In the genomic region with DNA sequence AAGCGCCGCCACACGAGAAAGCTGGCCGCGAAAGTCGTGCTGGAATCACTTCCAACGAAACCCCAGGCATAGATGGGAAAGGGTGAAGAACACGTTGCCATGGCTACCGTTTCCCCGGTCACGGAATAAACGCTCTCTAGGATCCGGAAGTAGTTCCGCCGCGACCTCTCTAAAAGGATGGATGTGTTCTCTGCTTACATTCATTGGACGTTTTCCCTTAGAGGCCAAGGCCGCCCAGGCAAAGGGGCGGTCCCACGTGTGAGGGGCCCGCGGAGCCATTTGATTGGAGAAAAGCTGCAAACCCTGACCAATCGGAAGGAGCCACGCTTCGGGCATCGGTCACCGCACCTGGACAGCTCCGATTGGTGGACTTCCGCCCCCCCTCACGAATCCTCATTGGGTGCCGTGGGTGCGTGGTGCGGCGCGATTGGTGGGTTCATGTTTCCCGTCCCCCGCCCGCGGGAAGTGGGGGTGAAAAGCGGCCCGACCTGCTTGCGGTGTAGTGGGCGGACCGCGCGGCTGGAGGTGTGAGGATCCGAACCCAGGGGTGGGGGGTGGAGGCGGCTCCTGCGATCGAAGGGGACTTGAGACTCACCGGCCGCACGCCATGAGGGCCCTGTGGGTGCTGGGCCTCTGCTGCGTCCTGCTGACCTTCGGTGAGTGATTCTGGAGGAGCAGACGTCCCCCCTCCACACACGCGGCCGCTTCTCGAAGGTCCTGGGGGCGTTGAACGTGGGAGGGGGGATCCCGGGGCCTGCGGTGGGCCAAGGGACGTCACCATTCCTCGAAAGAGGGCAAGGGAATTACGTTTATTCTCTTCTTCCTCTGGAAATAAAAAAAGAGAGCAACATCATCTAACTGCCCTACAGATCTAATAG, we compare ENCODE assay signal across 8 cellular contexts. TPM values are rescaled to one million over a fixed set of nuclear protein-coding genes. Genes with fewer than 3 reads are reported as not detected.
DNase-seq lines count a peak whose midpoint lies in the region; ATAC-seq and TF ChIP-seq lines count a peak whose summit lies in the region.

HSP90B1 (plus strand) TSS at position 502 of the 878 bp plus-strand sequence; CDS start at position 608, 106 bp downstream.

- TF ChIP-seq RAD21 in SK-N-SH (IDR thresholded peaks at IDR 0.05; ENCODE audit: low read length) = no peak

- H3K9ac ChIP-seq in SK-N-SH = peak within 1 kb of the TSS; percentile 95

- WGBS in SK-N-SH (ENCODE audit: low lambda C conversion rate) = under 1% methylated on average over 49 of the region's 67 CpGs
- no CpG with 5 or more reads among the region's 67 CpGs for WGBS in gastroesophageal sphincter (ENCODE audit: low coverage in 1 of 2), 2 donors

- H3K36me3 ChIP-seq in SK-N-SH (replicated peaks in 1 of 2; ENCODE audit: control insufficient read depth in 1 of 2, insufficient read depth in 2 of 2, low read length in 1 of 2) (peaks cover 33 to 37% of the 10 kb centered on the region in 2 experiments), gastroesophageal sphincter (peaks cover 0 to 30% of the 10 kb centered on the region in 2 donors), neutrophil (peaks cover 14% of the 10 kb centered on the region)

- H3K9me3 ChIP-seq in SK-N-SH (no peaks in the 10 kb centered on the region), gastroesophageal sphincter (no peaks in the 10 kb centered on the region), neutrophil (no peaks in the 10 kb centered on the region)

- H3K4me1 ChIP-seq in SK-N-SH (ENCODE audit: control insufficient read depth in 1 of 2, insufficient read depth in 2 of 2, low read depth in 1 of 2, low read length in 1 of 2) (peaks cover 15 to 22% of the 10 kb centered on the region in 2 experiments), gastroesophageal sphincter (peaks cover 5 to 55% (median 9%) of the 10 kb centered on the region in 3 donors), neutrophil (ENCODE audit: control insufficient read depth in 1 of 2, insufficient read depth in 1 of 2, low read depth in 1 of 2, low read length in 1 of 2) (peaks cover 42 to 48% of the 10 kb centered on the region in 2 experiments)

- H3F3A ChIP-seq in SK-N-SH (replicated peaks; ENCODE audit: insufficient read depth) = peaks cover 3% of the 10 kb centered on the region

- TF ChIP-seq CTCF in SK-N-SH (IDR thresholded peaks at IDR 0.05) = no peak
- no peak for TF ChIP-seq CTCF in gastroesophageal sphincter (IDR thresholded peaks at IDR 0.05)
- TF ChIP-seq CTCF in neutrophil (IDR thresholded peaks at IDR 0.05) = no peak

- POLR2A ChIA-PET in SK-N-SH (lab: Yijun Ruan, JAX) = interaction anchor here (0.7 to 2.7 kb wide), 17 partner anchors 8 to 1305 kb away, joined by 3 to 31 read pairs (median 5); partner anchors contain the start of genes APPL2, HCFC2, NFYB and NT5DC3

- H3K4me2 ChIP-seq in SK-N-SH = peak within 1 kb of the TSS; percentile 94

- TF ChIP-seq EP300 in SK-N-SH (IDR thresholded peaks at IDR 0.05; ENCODE audit: borderline replicate concordance in 1 of 2, low read depth in 1 of 2, low read length in 1 of 2) (peak in 1 of 2 experiments; percentile 8; a peak in 1 of 4 replicates), gastroesophageal sphincter (IDR thresholded peaks at IDR 0.05) (no peak)

- no peaks in the 10 kb centered on the region for H3K27me3 ChIP-seq in SK-N-SH (ENCODE audit: insufficient read depth)
- no peaks in the 10 kb centered on the region for H3K27me3 ChIP-seq in gastroesophageal sphincter
- H3K27me3 ChIP-seq in neutrophil = no peaks in the 10 kb centered on the region

- CTCF ChIA-PET in SK-N-SH (lab: Yijun Ruan, JAX) = interaction anchor here (0.7 to 1.8 kb wide), 3 partner anchors 10 to 1685 kb away, joined by 3 to 6 read pairs (median 3); no protein-coding TSS in a partner anchor

- peak within 1 kb of the TSS; percentile 95 for H3K4me3 ChIP-seq in SK-N-SH (ENCODE audit: low read depth in 2 of 2, low read length in 1 of 2)
- peak within 1 kb of the TSS; percentile 63 to 75 for H3K4me3 ChIP-seq in gastroesophageal sphincter
- H3K4me3 ChIP-seq in neutrophil (ENCODE audit: low read depth in 1 of 2, low read length in 1 of 2) = peak within 1 kb of the TSS; percentile 91 to 96

- TF ChIP-seq POLR2A in gastroesophageal sphincter (IDR thresholded peaks at IDR 0.05) = peak; percentile 78 to 84

- DNase-seq in GM04504 (ENCODE audit: low read depth) (peak; percentile 100), NCI-H1048 (lab: John Stamatoyannopoulos, UW) (peak; percentile 98), SK-N-SH (peak; percentile 97), substantia nigra (lab: John Stamatoyannopoulos, UW) (peak; percentile 93 to 100 (median 99))
- peak; percentile 100 for DNase-seq in activated naive CD4-positive, alpha-beta T cell treated with anti-CD3 and anti-CD28 coated beads, Interleukin-2, amount 50 U/mL, for 16 hours

- ATAC-seq in HG02571 (IDR thresholded peaks at IDR 0.05; ENCODE audit: unreplicated experiment) (peak; percentile 66), gastroesophageal sphincter (peak; percentile 94)

- H2AFZ ChIP-seq in SK-N-SH (ENCODE audit: low read depth) = peak within 1 kb of the TSS; percentile 88

- peaks cover 23% of the 10 kb centered on the region for H4K20me1 ChIP-seq in SK-N-SH (ENCODE audit: insufficient read depth)

- H3K79me2 ChIP-seq in SK-N-SH (ENCODE audit: insufficient read depth) = peaks cover 50% of the 10 kb centered on the region

- H3K27ac ChIP-seq in SK-N-SH (ENCODE audit: low read depth in 2 of 2, low read length in 1 of 2) = peak within 1 kb of the TSS; percentile 86 to 91
- peak within 1 kb of the TSS; percentile 81 to 94 (median 92) for H3K27ac ChIP-seq in gastroesophageal sphincter
- peak within 1 kb of the TSS; percentile 85 for H3K27ac ChIP-seq in neutrophil
- H3K27ac ChIP-seq in substantia nigra (ENCODE audit: low read depth, low read length, poor library complexity, severe bottlenecking) = peak within 1 kb of the TSS; percentile 96

- H3K9me2 ChIP-seq in SK-N-SH = no peaks in the 10 kb centered on the region

TF ChIP-seq in SK-N-SH, 30 proteins besides CTCF, POLR2A, EP300 and RAD21 (continues in another document):
- TF ChIP-seq, protein P1, sequence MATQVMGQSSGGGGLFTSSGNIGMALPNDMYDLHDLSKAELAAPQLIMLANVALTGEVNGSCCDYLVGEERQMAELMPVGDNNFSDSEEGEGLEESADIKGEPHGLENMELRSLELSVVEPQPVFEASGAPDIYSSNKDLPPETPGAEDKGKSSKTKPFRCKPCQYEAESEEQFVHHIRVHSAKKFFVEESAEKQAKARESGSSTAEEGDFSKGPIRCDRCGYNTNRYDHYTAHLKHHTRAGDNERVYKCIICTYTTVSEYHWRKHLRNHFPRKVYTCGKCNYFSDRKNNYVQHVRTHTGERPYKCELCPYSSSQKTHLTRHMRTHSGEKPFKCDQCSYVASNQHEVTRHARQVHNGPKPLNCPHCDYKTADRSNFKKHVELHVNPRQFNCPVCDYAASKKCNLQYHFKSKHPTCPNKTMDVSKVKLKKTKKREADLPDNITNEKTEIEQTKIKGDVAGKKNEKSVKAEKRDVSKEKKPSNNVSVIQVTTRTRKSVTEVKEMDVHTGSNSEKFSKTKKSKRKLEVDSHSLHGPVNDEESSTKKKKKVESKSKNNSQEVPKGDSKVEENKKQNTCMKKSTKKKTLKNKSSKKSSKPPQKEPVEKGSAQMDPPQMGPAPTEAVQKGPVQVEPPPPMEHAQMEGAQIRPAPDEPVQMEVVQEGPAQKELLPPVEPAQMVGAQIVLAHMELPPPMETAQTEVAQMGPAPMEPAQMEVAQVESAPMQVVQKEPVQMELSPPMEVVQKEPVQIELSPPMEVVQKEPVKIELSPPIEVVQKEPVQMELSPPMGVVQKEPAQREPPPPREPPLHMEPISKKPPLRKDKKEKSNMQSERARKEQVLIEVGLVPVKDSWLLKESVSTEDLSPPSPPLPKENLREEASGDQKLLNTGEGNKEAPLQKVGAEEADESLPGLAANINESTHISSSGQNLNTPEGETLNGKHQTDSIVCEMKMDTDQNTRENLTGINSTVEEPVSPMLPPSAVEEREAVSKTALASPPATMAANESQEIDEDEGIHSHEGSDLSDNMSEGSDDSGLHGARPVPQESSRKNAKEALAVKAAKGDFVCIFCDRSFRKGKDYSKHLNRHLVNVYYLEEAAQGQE (IDR thresholded peaks at IDR 0.05; ENCODE audit: low read depth, low read length) = no peak
- TF ChIP-seq TAF1 (IDR thresholded peaks at IDR 0.05; ENCODE audit: borderline replicate concordance, low read depth, low read length) = peak; percentile 86
- peak; percentile 89 for TF ChIP-seq RFX5 (IDR thresholded peaks at IDR 0.05; ENCODE audit: low read length)
- peak; percentile 92 for TF ChIP-seq POLR2AphosphoS5 (IDR thresholded peaks at IDR 0.05; ENCODE audit: low read depth, low read length)
- peak; percentile 36; the same call in 1 of the 2 replicates for TF ChIP-seq RCOR1 (IDR thresholded peaks at IDR 0.05; ENCODE audit: low read length)
- peak; percentile 38; the same call in 1 of the 2 replicates for TF ChIP-seq TCF12 (IDR thresholded peaks at IDR 0.05)
- peak; percentile 25; the same call in 1 of the 2 replicates for TF ChIP-seq PBX3 (IDR thresholded peaks at IDR 0.05)
- TF ChIP-seq NRF1 (IDR thresholded peaks at IDR 0.05; ENCODE audit: low read depth, low read length) = no peak
- peak; percentile 99 for TF ChIP-seq FOXM1 (IDR thresholded peaks at IDR 0.05; ENCODE audit: low read depth)
- TF ChIP-seq, protein P2, sequence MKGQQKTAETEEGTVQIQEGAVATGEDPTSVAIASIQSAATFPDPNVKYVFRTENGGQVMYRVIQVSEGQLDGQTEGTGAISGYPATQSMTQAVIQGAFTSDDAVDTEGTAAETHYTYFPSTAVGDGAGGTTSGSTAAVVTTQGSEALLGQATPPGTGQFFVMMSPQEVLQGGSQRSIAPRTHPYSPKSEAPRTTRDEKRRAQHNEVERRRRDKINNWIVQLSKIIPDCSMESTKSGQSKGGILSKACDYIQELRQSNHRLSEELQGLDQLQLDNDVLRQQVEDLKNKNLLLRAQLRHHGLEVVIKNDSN (IDR thresholded peaks at IDR 0.05; ENCODE audit: borderline replicate concordance, low read depth) = no peak; the same call in 1 of the 2 replicates
- TF ChIP-seq SIN3A (IDR thresholded peaks at IDR 0.05; ENCODE audit: borderline replicate concordance, low read depth, low read length) = peak; percentile 29; the same call in 1 of the 2 replicates

RNA-seq across cellular contexts. Expression of gene HSP90B1, which starts in this region (rescaled TPM):
- 420 and 482 TPM in 2 replicates for polyA plus RNA-seq in SK-N-SH (2012; rRNA removed)
- polyA plus RNA-seq in SK-N-SH (2012; cell fraction: cytosol; rRNA removed) = 567 and 850 TPM in 2 replicates
- 246 and 538 TPM in 2 replicates for polyA plus RNA-seq in SK-N-SH (2012; cell fraction: nucleus; rRNA removed)
- 100 to 1,000 TPM; 137 to 334 (median 231) TPM for total RNA-seq in gastroesophageal sphincter

Comparison
In these comparisons a context has a peak if more than half of its experiments do, and no peak if none do; other contexts are left out.
1. Peak in every context shown above with its lines: DNase-seq, ATAC-seq, H3K4me3 ChIP-seq and H3K27ac ChIP-seq.